In genomic region chr4:120348521-120348920, GRCh38 we compare ENCODE assay signal across 25 cellular contexts.
"Had no signal": no experiment of that assay in that cellular context is flagged by ENCODE, and none has a peak within 500 bp of the region (broad histone marks: within the 10 kb centered on the region; RNA-seq: fewer than 3 reads in every experiment).

No MANE protein-coding gene starts in this region.

- H3K9me3 Mint-ChIP-seq: dendritic cell treated with granulocyte-macrophage colony-stimulating factor and Interleukin-4, amounts not matched to agents 40 ng/mL and 50 ng/mL, for 4 days; effector memory CD8-positive, alpha-beta T cell; mesothelial cell of epicardium; neural crest cell; stimulated activated naive B cell treated with anti-CD40 and anti-IgM and Interleukin-4, amounts not matched to agents 10 μg/mL and 1 μg/mL and 100 μg/mL, for 72 hours; stimulated activated naive CD8-positive, alpha-beta T cell treated with anti-CD3 and anti-CD28 coated beads, Interleukin-15, amount 100 ng/mL, for 72 hours had no signal

- ATAC-seq: effector memory CD8-positive, alpha-beta T cell; gastrocnemius medialis; heart right ventricle; left lobe of liver; natural killer cell; psoas muscle; right lobe of liver; stimulated activated naive B cell treated with anti-CD40 and anti-IgM and Interleukin-4, amounts not matched to agents 10 μg/mL and 1 μg/mL and 100 μg/mL, for 72 hours; stimulated activated naive CD8-positive, alpha-beta T cell treated with anti-CD3 and anti-CD28 coated beads, Interleukin-15, amount 100 ng/mL, for 72 hours had no signal

- H3K4me3 ChIP-seq: esophagus muscularis mucosa, gastrocnemius medialis, heart right ventricle, psoas muscle, right lobe of liver, spleen, thoracic aorta, transverse colon had no signal

- H3K27me3 Mint-ChIP-seq: dendritic cell treated with granulocyte-macrophage colony-stimulating factor and Interleukin-4, amounts not matched to agents 40 ng/mL and 50 ng/mL, for 4 days; effector memory CD8-positive, alpha-beta T cell; stimulated activated naive B cell treated with anti-CD40 and anti-IgM and Interleukin-4, amounts not matched to agents 10 μg/mL and 1 μg/mL and 100 μg/mL, for 72 hours had no signal

- H3K4me3 Mint-ChIP-seq: dendritic cell treated with granulocyte-macrophage colony-stimulating factor and Interleukin-4, amounts not matched to agents 40 ng/mL and 50 ng/mL, for 4 days; effector memory CD8-positive, alpha-beta T cell; mesothelial cell of epicardium; natural killer cell; neural crest cell; stimulated activated naive B cell treated with anti-CD40 and anti-IgM and Interleukin-4, amounts not matched to agents 10 μg/mL and 1 μg/mL and 100 μg/mL, for 72 hours; stimulated activated naive CD8-positive, alpha-beta T cell treated with anti-CD3 and anti-CD28 coated beads, Interleukin-15, amount 100 ng/mL, for 72 hours had no signal

- H3K4me1 Mint-ChIP-seq: mesothelial cell of epicardium; natural killer cell; neural crest cell; stimulated activated naive B cell treated with anti-CD40 and anti-IgM and Interleukin-4, amounts not matched to agents 10 μg/mL and 1 μg/mL and 100 μg/mL, for 72 hours; stimulated activated naive CD8-positive, alpha-beta T cell treated with anti-CD3 and anti-CD28 coated beads, Interleukin-15, amount 100 ng/mL, for 72 hours had no signal

- H3K36me3 Mint-ChIP-seq: mesothelial cell of epicardium; natural killer cell; stimulated activated naive B cell treated with anti-CD40 and anti-IgM and Interleukin-4, amounts not matched to agents 10 μg/mL and 1 μg/mL and 100 μg/mL, for 72 hours had no signal

- H3K27me3 ChIP-seq: esophagus muscularis mucosa, gastrocnemius medialis, heart right ventricle, right lobe of liver, spleen, transverse colon had no signal

- H3K27ac ChIP-seq: epithelial cell of prostate, esophagus muscularis mucosa, gastrocnemius medialis, heart right ventricle, psoas muscle, right lobe of liver, spleen, thoracic aorta, transverse colon had no signal

- H3K4me1 ChIP-seq: esophagus muscularis mucosa, gastrocnemius medialis, heart right ventricle, psoas muscle, right lobe of liver, spleen, transverse colon had no signal

- DNase-seq: effector memory CD8-positive, alpha-beta T cell; gastrocnemius medialis; heart right ventricle; islet precursor cell; mammary epithelial cell; natural killer cell; occipital lobe; psoas muscle; retina; right lobe of liver; spleen; stimulated activated CD4-positive, alpha-beta T cell treated with anti-CD3 and anti-CD28 coated beads, Interleukin-15, amount 100 ng/mL, for 24 hours; stimulated activated CD4-positive, alpha-beta T cell treated with anti-CD3 and anti-CD28 coated beads, Interleukin-1b, Interleukin-23, amount 100 ng/mL, for 48 hours; stimulated activated CD4-positive, alpha-beta T cell treated with anti-CD3 and anti-CD28 coated beads, Interleukin-4, amount 100 ng/mL, for 4 hours; stimulated activated naive B cell treated with anti-CD40 and anti-IgM and Interleukin-4, amounts not matched to agents 10 μg/mL and 1 μg/mL and 100 μg/mL, for 72 hours; stimulated activated naive CD8-positive, alpha-beta T cell treated with anti-CD3 and anti-CD28 coated beads, Interleukin-15, amount 100 ng/mL, for 72 hours; substantia nigra; transverse colon had no signal

- H3K36me3 ChIP-seq: esophagus muscularis mucosa, gastrocnemius medialis, heart right ventricle, right lobe of liver, spleen, thoracic aorta, transverse colon had no signal

- H3K9me3 ChIP-seq: esophagus muscularis mucosa, gastrocnemius medialis, heart right ventricle, psoas muscle, right lobe of liver, spleen, thoracic aorta, transverse colon had no signal

- H3K27ac Mint-ChIP-seq: dendritic cell treated with granulocyte-macrophage colony-stimulating factor and Interleukin-4, amounts not matched to agents 40 ng/mL and 50 ng/mL, for 4 days; effector memory CD8-positive, alpha-beta T cell; mesothelial cell of epicardium; natural killer cell; stimulated activated naive B cell treated with anti-CD40 and anti-IgM and Interleukin-4, amounts not matched to agents 10 μg/mL and 1 μg/mL and 100 μg/mL, for 72 hours; stimulated activated naive CD8-positive, alpha-beta T cell treated with anti-CD3 and anti-CD28 coated beads, Interleukin-15, amount 100 ng/mL, for 72 hours had no signal
